19 cellular contexts compared by ENCODE assay signal in the genomic region with DNA sequence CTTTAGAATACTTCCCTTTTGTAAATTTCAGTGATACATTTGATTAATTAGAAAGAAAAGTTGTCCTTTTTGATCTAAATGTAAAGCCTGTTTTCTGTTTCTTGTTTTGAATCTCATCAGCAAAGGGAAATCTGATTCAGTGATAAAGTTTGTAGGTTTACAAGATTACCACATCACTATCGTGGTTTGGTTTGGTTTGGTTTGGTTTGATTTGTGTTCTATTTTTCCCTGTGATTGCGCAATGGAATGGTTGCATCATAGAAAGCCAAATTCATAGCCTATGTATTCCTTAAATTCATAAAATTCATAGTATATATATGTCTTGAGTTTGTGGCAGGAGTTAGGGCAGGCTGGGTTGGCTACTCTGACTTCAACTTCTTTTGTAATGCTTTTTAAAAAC. TPM values are rescaled to one million over a fixed set of nuclear protein-coding genes. Genes with fewer than 3 reads are reported as not detected.
A peak's percentile ranks its signal among the peaks of the same experiment; 100 is the strongest.
DNase-seq lines count a peak whose midpoint lies in the region; FAIRE-seq and TF ChIP-seq lines count a peak whose summit lies in the region.
"Had no signal": no experiment of that assay in that cellular context is flagged by ENCODE, and none has a peak within 500 bp of the region (broad histone marks: within the 10 kb centered on the region; RNA-seq: fewer than 3 reads in every experiment).

No MANE protein-coding gene starts in this region.

- H3K36me3 Mint-ChIP-seq in osteocyte (ENCODE audit: unreplicated experiment) = peaks cover 13% of the 10 kb centered on the region

- H3K4me3 Mint-ChIP-seq in osteocyte (ENCODE audit: unreplicated experiment) = no peak overlapping the region
- H3K4me3 Mint-ChIP-seq: natural killer cell treated with Interleukin-12 subunit alpha and Interleukin-12 subunit beta and Interleukin-15 and Interleukin-18, amount 100 ng/mL, for 72 hours had no signal

- H3K27me3 Mint-ChIP-seq in osteocyte (ENCODE audit: unreplicated experiment) = no peaks in the 10 kb centered on the region
- H3K27me3 Mint-ChIP-seq: natural killer cell treated with Interleukin-12 subunit alpha and Interleukin-12 subunit beta and Interleukin-15 and Interleukin-18, amount 100 ng/mL, for 72 hours had no signal

- no peak overlapping the region for H3K27ac Mint-ChIP-seq in osteocyte (ENCODE audit: unreplicated experiment)
- H3K27ac Mint-ChIP-seq: natural killer cell treated with Interleukin-12 subunit alpha and Interleukin-12 subunit beta and Interleukin-15 and Interleukin-18, amount 100 ng/mL, for 72 hours had no signal

- H3K9me3 ChIP-seq in SK-N-MC (ENCODE audit: low read depth, low read length) (no peaks in the 10 kb centered on the region), fibroblast of lung (ENCODE audit: control insufficient read depth, insufficient read depth, low read depth, low read length) (no peaks in the 10 kb centered on the region)
- H3K9me3 ChIP-seq: lower lobe of right lung, Peyer's patch had no signal

- peaks cover 40% of the 10 kb centered on the region for H3K79me2 ChIP-seq in ACC112 (ENCODE audit: control insufficient read depth, insufficient read depth, low read length, unreplicated experiment)
- H3K79me2 ChIP-seq in fibroblast of lung (ENCODE audit: control insufficient read depth, insufficient read depth, low read length) = peaks cover 17% of the 10 kb centered on the region

- H4K20me1 ChIP-seq in fibroblast of lung (ENCODE audit: control insufficient read depth, extremely low read depth, insufficient read depth, low read length) = no peaks in the 10 kb centered on the region

- H3K4me3 ChIP-seq in ACC112 (ENCODE audit: low read depth, low read length) (peak overlapping the region; percentile 34; the same call in 1 of the 2 replicates), SK-N-MC (peak overlapping the region; percentile 25; the same call in 1 of the 2 replicates), fibroblast of lung (replicated peaks in 1 of 4; ENCODE audit: control extremely low read depth in 1 of 4, insufficient read depth in 1 of 4, low read depth in 3 of 4, low read length in 4 of 4) (no peak overlapping the region)
- H3K4me3 ChIP-seq: lower lobe of right lung, Peyer's patch had no signal

- no peak overlapping the region for H3K9ac ChIP-seq in SK-N-MC (ENCODE audit: insufficient read length)
- H3K9ac ChIP-seq in fibroblast of lung (ENCODE audit: insufficient read depth, low read length) = no peak overlapping the region

- H2AFZ ChIP-seq in ACC112 (ENCODE audit: low read length, unreplicated experiment) (no peak overlapping the region), fibroblast of lung (ENCODE audit: low read length) (no peak overlapping the region)

- no peaks in the 10 kb centered on the region for H3K27me3 ChIP-seq in ACC112 (ENCODE audit: insufficient read depth, low read length)
- no peaks in the 10 kb centered on the region for H3K27me3 ChIP-seq in fibroblast of lung (ENCODE audit: control insufficient read depth, insufficient read depth, low read length)
- H3K27me3 ChIP-seq: Peyer's patch had no signal

- no peak for TF ChIP-seq CTCF in fibroblast of lung (conservative IDR thresholded peaks at IDR 0.05 in 1 of 2, IDR thresholded peaks at IDR 0.05 in 1 of 2; ENCODE audit: low read depth in 1 of 2, low read length in 2 of 2)
- TF ChIP-seq CTCF in osteocyte (IDR thresholded peaks at IDR 0.05) = no peak

- H3K4me1 ChIP-seq in ACC112 (ENCODE audit: control insufficient read depth, insufficient read depth, low read length, unreplicated experiment) (peaks cover 46% of the 10 kb centered on the region), fibroblast of lung (ENCODE audit: control insufficient read depth, extremely low read depth, insufficient read depth, low read length) (no peaks in the 10 kb centered on the region)
- H3K4me1 ChIP-seq: Peyer's patch had no signal

- DNase-seq in HCEC 1CT (peak; percentile 62), SK-N-MC (ENCODE audit: low read depth, low spot score) (peak; percentile 58), fibroblast of lung (ENCODE audit: low read depth in 2 of 2) (peak; percentile 36 to 84), hepatic stellate cell (ENCODE audit: low spot score) (no peak), osteocyte (ENCODE audit: extremely low spot score, unreplicated experiment) (no peak), GM12891 (ENCODE audit: insufficient read length, low spot score) (no peak)
- DNase-seq in central memory CD4-positive, alpha-beta T cell = no peak
- DNase-seq: activated CD8-positive, alpha-beta memory T cell treated with anti-CD3 and anti-CD28 coated beads for 24 hours; activated gamma-delta T cell; Calu3; Kasumi-1; lower lobe of right lung; NCI-H2081 treated with DMSO at 0.1 percent for 48 hours; NCI-H526 treated with DMSO at 0.1 percent for 48 hours; Peyer's patch; substantia nigra had no signal

- H3K36me3 ChIP-seq in ACC112 (ENCODE audit: insufficient read depth, low read length) = peaks cover 9% of the 10 kb centered on the region
- H3K36me3 ChIP-seq in SK-N-MC (ENCODE audit: insufficient read depth, low read length) = peaks cover 9% of the 10 kb centered on the region; the same call in 1 of the 2 replicates
- no peaks in the 10 kb centered on the region for H3K36me3 ChIP-seq in fibroblast of lung (ENCODE audit: control insufficient read depth, insufficient read depth, low read length)
- H3K36me3 ChIP-seq: lower lobe of right lung, Peyer's patch had no signal

- no peak for FAIRE-seq in GM12891 (lab: Jason Lieb, UNC)
- FAIRE-seq: GM18507 had no signal

- peaks cover 23% of the 10 kb centered on the region for H3K4me1 Mint-ChIP-seq in osteocyte (ENCODE audit: unreplicated experiment)

- H3K27ac ChIP-seq in ACC112 (ENCODE audit: low read depth, low read length) = peak overlapping the region; percentile 39
- H3K27ac ChIP-seq in SK-N-MC = peak overlapping the region; percentile 69
- H3K27ac ChIP-seq in fibroblast of lung (ENCODE audit: insufficient read depth, low read length) = no peak overlapping the region
- H3K27ac ChIP-seq: lower lobe of right lung, Peyer's patch had no signal

- TF ChIP-seq POLR2A in GM12891 (IDR thresholded peaks at IDR 0.05; ENCODE audit: low read depth, low read length) = no peak

- no peaks in the 10 kb centered on the region for H3K9me3 Mint-ChIP-seq in osteocyte (ENCODE audit: unreplicated experiment)
- H3K9me3 Mint-ChIP-seq: natural killer cell treated with Interleukin-12 subunit alpha and Interleukin-12 subunit beta and Interleukin-15 and Interleukin-18, amount 100 ng/mL, for 72 hours had no signal

- no peak overlapping the region for H3K4me2 ChIP-seq in fibroblast of lung (ENCODE audit: extremely low read depth, insufficient read depth, low read length)

TF ChIP-seq in GM12891, 5 proteins besides CTCF, POLR2A, EP300 and RAD21:
- TF ChIP-seq PAX5 (IDR thresholded peaks at IDR 0.05; ENCODE audit: insufficient read depth, low read length, severe bottlenecking) (no peak), TAF1 (IDR thresholded peaks at IDR 0.05; ENCODE audit: low read depth, low read length) (no peak), POLR2AphosphoS5 (IDR thresholded peaks at IDR 0.05; ENCODE audit: low read depth, low read length) (no peak)
TF ChIP-seq in GM12891: peak in this region for 0.

RNA-seq across cellular contexts. Expression of a gene that starts 15.2 kb away (rescaled TPM):
- total RNA-seq in fibroblast of lung (14.9 and 18.5 TPM in 2 replicates), osteocyte (9.8 and 10.8 TPM in 2 replicates)
- polyA plus RNA-seq in fibroblast of lung = 7.0 and 8.0 TPM in 2 replicates
- polyA plus RNA-seq in fibroblast of lung (2012) = 5.0 and 5.8 TPM in 2 replicates
- polyA minus RNA-seq in fibroblast of lung (ENCODE audit: low replicate concordance) = 0.86 and 2.3 TPM in 2 replicates
- 4.6 TPM for polyA plus RNA-seq in GM12891 (2012; ENCODE audit: low read depth, missing spikeins)

Comparison
In these comparisons a context has a peak if more than half of its experiments do, and no peak if none do; other contexts are left out.
1. H3K4me3 ChIP-seq: peak in ACC112 (single experiment) and SK-N-MC (single experiment); none in fibroblast of lung (0 of 4).
2. DNase-seq: peak in HCEC 1CT (single experiment), SK-N-MC (single experiment) and fibroblast of lung (2 of 2); none in hepatic stellate cell (single experiment), osteocyte (single experiment), GM12891 (single experiment) and central memory CD4-positive, alpha-beta T cell (single experiment).